Comparison of ENCODE assay signal across 21 cellular contexts in the genomic region with DNA sequence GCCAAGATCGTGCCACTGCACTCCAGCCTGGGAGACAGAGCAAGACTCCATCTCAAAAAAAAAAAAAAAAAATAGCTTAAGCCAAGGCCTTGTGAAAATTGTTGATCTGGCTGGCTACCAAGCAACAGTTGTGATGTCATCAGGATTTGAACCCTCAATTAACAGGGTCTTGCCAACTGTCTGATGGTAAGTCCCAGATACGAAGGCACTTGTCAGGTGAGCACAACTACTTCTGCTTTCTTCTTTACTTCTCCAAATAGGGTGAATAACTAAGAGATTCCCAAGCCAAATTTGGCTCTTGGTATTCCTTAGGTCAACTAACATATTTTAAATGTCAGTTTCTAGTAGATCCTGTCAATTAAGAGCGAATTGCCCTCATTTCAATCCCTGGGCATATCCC. TPM values are rescaled to one million over a fixed set of nuclear protein-coding genes. Genes with fewer than 3 reads are reported as not detected.
DNase-seq lines count a peak whose midpoint lies in the region; ATAC-seq, FAIRE-seq and TF ChIP-seq lines count a peak whose summit lies in the region.
"Had no signal": no experiment of that assay in that cellular context is flagged by ENCODE, and none has a peak within 500 bp of the region (broad histone marks: within the 10 kb centered on the region; RNA-seq: fewer than 3 reads in every experiment).

No MANE protein-coding gene starts in this region.

- no peak for DNase-seq in A549 (ENCODE audit: low read depth in 1 of 2, low spot score in 1 of 2)
- DNase-seq in OCI-LY7 (ENCODE audit: low spot score), result peak; percentile 17
- DNase-seq in GM12878 (ENCODE audit: low read depth, low spot score), result no peak
- DNase-seq in islet precursor cell, result no peak
- no peak for DNase-seq in stimulated activated naive CD8-positive, alpha-beta T cell treated with anti-CD3 and anti-CD28 coated beads, Interleukin-15, Interleukin-2, amounts not matched to agents 100 U/mL and 50 U/mL, for 24 hours
- DNase-seq: DND-41, Karpas-422, MG63, NCI-H1417 treated with DMSO at 0.1 percent for 48 hours, NCI-H187 treated with DMSO at 0.1 percent for 48 hours, NCI-H226, NCI-H524, SHP77 had no signal

- ATAC-seq in A549, result no peak
- ATAC-seq in GM12878, result no peak
- ATAC-seq in GM21737 (IDR thresholded peaks at IDR 0.05; ENCODE audit: unreplicated experiment), result no peak
- no peak for ATAC-seq in stimulated activated naive CD8-positive, alpha-beta T cell treated with anti-CD3 and anti-CD28 coated beads, Interleukin-15, Interleukin-2, amounts not matched to agents 100 U/mL and 50 U/mL, for 24 hours

- in situ Hi-C loops in GM12878 (cut with MboI), result no loop called here

- H3K9me3 ChIP-seq in A549, result no peaks in the 10 kb centered on the region
- no peaks in the 10 kb centered on the region for H3K9me3 ChIP-seq in HEK293 (ENCODE audit: control insufficient read depth, insufficient read depth, low read depth, low read length)
- no peaks in the 10 kb centered on the region for H3K9me3 ChIP-seq in OCI-LY7 (ENCODE audit: low read length)
- no peaks in the 10 kb centered on the region for H3K9me3 ChIP-seq in GM12878 (replicated peaks; ENCODE audit: control insufficient read depth, insufficient read depth, low read length)
- H3K9me3 ChIP-seq: MG63 had no signal

- RAD21 ChIA-PET in GM12878 (lab: Charles Lee; ENCODE audit: unreplicated experiment), result no interaction called here

- TF ChIP-seq RAD21 in A549 (conservative IDR thresholded peaks at IDR 0.05 in 1 of 2, IDR thresholded peaks at IDR 0.05 in 1 of 2), result no peak
- no peak for TF ChIP-seq RAD21 in GM12878 (IDR thresholded peaks at IDR 0.05; ENCODE audit: insufficient read depth, low read depth, low read length)

- FAIRE-seq in A549 (lab: Jason Lieb, UNC), result no peak
- FAIRE-seq in GM12878 (lab: Jason Lieb, UNC), result no peak
- FAIRE-seq: G401.6, RCC 7860 had no signal

- H3K27me3 ChIP-seq in GM12878 (replicated peaks in 1 of 2; ENCODE audit: control insufficient read depth in 2 of 2, insufficient read depth in 2 of 2, low read length in 1 of 2), result no peaks in the 10 kb centered on the region
- H3K27me3 ChIP-seq: MG63 had no signal

- TF ChIP-seq POLR2A in A549 (IDR thresholded peaks at IDR 0.05; ENCODE audit: low read length) (no peak), GM12878 (IDR thresholded peaks at IDR 0.05; ENCODE audit: low read depth, low read length) (no peak)

- H3K36me3 ChIP-seq in HEK293 (ENCODE audit: control insufficient read depth in 2 of 2, insufficient read depth in 1 of 2, low read length in 2 of 2) (no peaks in the 10 kb centered on the region), OCI-LY7 (ENCODE audit: insufficient read depth, low read length) (no peaks in the 10 kb centered on the region), GM12878 (ENCODE audit: control insufficient read depth in 2 of 2, insufficient read depth in 2 of 2, low read length in 1 of 2) (no peaks in the 10 kb centered on the region)
- H3K36me3 ChIP-seq: MG63 had no signal

- no peak overlapping the region for H3K9ac ChIP-seq in GM12878 (ENCODE audit: control insufficient read depth, insufficient read depth, low read length)

- H3K4me3 ChIP-seq in A549 (no peak overlapping the region), HEK293 (ENCODE audit: low read depth, low read length) (no peak overlapping the region), OCI-LY7 (ENCODE audit: low read depth, low read length, poor library complexity, severe bottlenecking) (no peak overlapping the region), GM12878 (no peak overlapping the region)
- H3K4me3 ChIP-seq: MG63, SK-N-MC had no signal

- BruUV-seq in OCI-LY7 (replicated peaks; lab: Mats Ljungman, UMichigan) (no TSS peak), GM12878 (replicated peaks; lab: Mats Ljungman, UMichigan) (no TSS peak)

- H3K4me2 ChIP-seq in A549, result no peak overlapping the region
- H3K4me2 ChIP-seq in OCI-LY7 (ENCODE audit: low read length), result no peak overlapping the region
- no peak overlapping the region for H3K4me2 ChIP-seq in GM12878 (ENCODE audit: control insufficient read depth, insufficient read depth)

- SMC1A ChIA-PET in GM12878 (lab: Charles Lee; ENCODE audit: uncharacterized antibody, unreplicated experiment), result interaction anchor here (0.6 kb wide), 1 partner anchor 77 kb away, joined by 3 read pairs; no protein-coding TSS in a partner anchor

- no peaks in the 10 kb centered on the region for H4K20me1 ChIP-seq in OCI-LY7 (ENCODE audit: insufficient read depth, low read length)
- H4K20me1 ChIP-seq in GM12878 (ENCODE audit: control insufficient read depth, insufficient read depth), result no peaks in the 10 kb centered on the region

- H3K4me1 ChIP-seq in A549 (peaks cover 15% of the 10 kb centered on the region), HEK293 (ENCODE audit: control insufficient read depth, insufficient read depth, low read length) (no peaks in the 10 kb centered on the region), OCI-LY7 (ENCODE audit: insufficient read depth, low read length, poor library complexity, severe bottlenecking) (peaks cover 17% of the 10 kb centered on the region), GM12878 (ENCODE audit: control insufficient read depth, insufficient read depth, low read length) (no peaks in the 10 kb centered on the region)

- 92% methylated on average over 3 of the region's 3 CpGs for WGBS in A549 (ENCODE audit: missing lambda C conversion rate)
- 62% methylated on average over 2 of the region's 3 CpGs for WGBS in GM12878 (ENCODE audit: insufficient coverage, insufficient replicate concordance, low lambda C conversion rate, missing lambda C conversion rate)

- TF ChIP-seq EP300 in A549 (IDR thresholded peaks at IDR 0.05), result no peak
- TF ChIP-seq EP300 in GM12878 (IDR thresholded peaks at IDR 0.05; ENCODE audit: borderline replicate concordance in 1 of 2, control insufficient read depth in 1 of 2, low read depth in 2 of 2, low read length in 2 of 2), result no peak

- intact Hi-C loops in OCI-LY7 (cut with micrococcal nuclease; ENCODE audit: unreplicated experiment) (no loop called here), GM12878 (cut with micrococcal nuclease; ENCODE audit: unreplicated experiment) (no loop called here)

- H3K9me2 ChIP-seq in OCI-LY7 (ENCODE audit: insufficient read depth, low read length), result no peaks in the 10 kb centered on the region

- H2AFZ ChIP-seq in OCI-LY7 (ENCODE audit: low read length), result no peak overlapping the region
- no peak overlapping the region for H2AFZ ChIP-seq in GM12878 (ENCODE audit: control insufficient read depth, low read depth, low read length)

- H3K27ac ChIP-seq in A549, result peak overlapping the region; percentile 82 to 92; a peak in 5 of 6 replicates
- H3K27ac ChIP-seq in HEK293 (ENCODE audit: extremely low read depth, low read depth, low read length), result no peak overlapping the region
- no peak overlapping the region for H3K27ac ChIP-seq in OCI-LY7 (ENCODE audit: low read depth, low read length, poor library complexity, severe bottlenecking)
- no peak overlapping the region for H3K27ac ChIP-seq in GM12878 (ENCODE audit: control insufficient read depth, insufficient read depth)
- H3K27ac ChIP-seq: C4-2B, SK-N-MC had no signal

- CTCF ChIA-PET in A549 (lab: Yijun Ruan, JAX), result interaction anchor here (0.9 kb wide), 1 partner anchor 11 kb away, joined by 4 read pairs; no protein-coding TSS in a partner anchor
- CTCF ChIA-PET in HEK293 (lab: Yijun Ruan, JAX), result no interaction called here
- CTCF ChIA-PET in OCI-LY7 (lab: Charles Lee; ENCODE audit: unreplicated experiment), result no interaction called here
- CTCF ChIA-PET in GM12878 (lab: Yijun Ruan, JAX), result no interaction called here

- POLR2A ChIA-PET in A549 (lab: Yijun Ruan, JAX) (no interaction called here), HEK293 (lab: Yijun Ruan, JAX) (no interaction called here), OCI-LY7 (lab: Charles Lee) (interaction anchor here (1.2 kb wide), 1 partner anchor 70 kb away, joined by 3 read pairs; no protein-coding TSS in a partner anchor), GM12878 (lab: Charles Lee) (interaction anchor here (1.4 kb wide), 1 partner anchor 21 kb away, joined by 4 read pairs; no protein-coding TSS in a partner anchor)

- H3K79me2 ChIP-seq in OCI-LY7 (ENCODE audit: insufficient read depth, low read depth, low read length) (no peaks in the 10 kb centered on the region), GM12878 (ENCODE audit: control insufficient read depth, insufficient read depth, low read length) (no peaks in the 10 kb centered on the region)

- no peak for TF ChIP-seq CTCF in A549 (IDR thresholded peaks at IDR 0.05)
- no peak for TF ChIP-seq CTCF in HEK293 (tag by site-specific recombination; IDR thresholded peaks at IDR 0.05)
- TF ChIP-seq CTCF in OCI-LY7 (conservative IDR thresholded peaks at IDR 0.05; ENCODE audit: low read length), result no peak
- TF ChIP-seq CTCF in GM12878 (IDR thresholded peaks at IDR 0.05 in 2 of 3, conservative IDR thresholded peaks at IDR 0.05 in 1 of 3; ENCODE audit: control insufficient read depth in 2 of 3, extremely low read depth in 1 of 3, insufficient read depth in 1 of 3, low read depth in 3 of 3, low read length in 3 of 3), result no peak

RNA-seq across cellular contexts. Expression of gene EIF2AK1, which starts 19.6 kb away (rescaled TPM):
- polyA plus RNA-seq in A549 (2011; rRNA removed) (132 and 167 TPM in 2 replicates), A549 (2017; fragmentation: RNase III; extraction: RNeasy Plus Mini Kit Qiagen cat#74134 plus additional on column Dnase treatment) (80.5 to 87.7 TPM (median 80.8 TPM) in 3 replicates), GM12878 (2011; rRNA removed) (80.4 and 90.9 TPM in 2 replicates), GM12878 (2014; fragmentation: Illumina TruSeq; extraction: Trizol) (74.5 and 89.8 TPM in 2 replicates), GM12878 (2014; fragmentation: Nextera tagmentation; extraction: Ambion mirVana) (10 to 100 TPM; 15.6 to 23.3 TPM), GM12878 (2014; rRNA removed) (143 and 169 TPM in 2 replicates), GM12878 (2016; fragmentation: Nextera tagmentation; extraction: Ambion mirVana) (100 to 1,000 TPM in 1 of 2 experiments, 10 to 100 TPM in 1; 97.6 to 116 TPM)
- polyA plus RNA-seq in A549 (2012; cell fraction: cytosol; rRNA removed), result 57.4 and 73.0 TPM in 2 replicates
- polyA plus RNA-seq in A549 (2012; cell fraction: nucleus; rRNA removed), result 86.2 and 172 TPM in 2 replicates
- 99.5 and 113 TPM in 2 replicates for polyA minus RNA-seq in A549 (2011; rRNA and poly(A)+ RNA removed)
- total RNA-seq in OCI-LY7 (2014; rRNA removed; shearing (Covaris generic)), result 194 and 232 TPM in 2 replicates
- total RNA-seq in OCI-LY7 (2022) (110 and 115 TPM in 2 replicates), GM12878 (2014; rRNA removed) (120 and 141 TPM in 2 replicates), GM12878 (2014; rRNA removed; fragmentation: Illumina TruSeq; extraction: Trizol) (22.4 and 25.3 TPM in 2 replicates), GM12878 (2021) (92.9 and 96.9 TPM in 2 replicates)
- 218 and 241 TPM in 2 replicates for total RNA-seq in GM12878 (2013; cell fraction: nucleolus; rRNA removed)
- polyA plus RNA-seq in GM12878 (2011; ENCODE audit: low read depth), result 42.4 TPM
- 56.2 and 81.2 TPM in 2 replicates for polyA plus RNA-seq in GM12878 (2011; cell fraction: cytosol; rRNA removed)
- polyA plus RNA-seq in GM12878 (2011; cell fraction: nucleus; rRNA removed), result 56.7 and 66.3 TPM in 2 replicates
- polyA plus RNA-seq in GM12878 (2012), result 53.7 and 55.7 TPM in 2 replicates
- polyA minus RNA-seq in GM12878 (2011; rRNA and poly(A)+ RNA removed), result 55.4 and 77.9 TPM in 2 replicates
- 22.4 and 25.4 TPM in 2 replicates for polyA minus RNA-seq in GM12878 (2011; cell fraction: cytosol; rRNA and poly(A)+ RNA removed)
- polyA minus RNA-seq in GM12878 (2011; cell fraction: nucleus; rRNA and poly(A)+ RNA removed), result 38.1 and 45.3 TPM in 2 replicates

RNA-seq across cellular contexts. Expression of gene USP42, which starts 26.2 kb away (rescaled TPM):
- polyA plus RNA-seq in A549 (2011; rRNA removed) (5.3 and 8.6 TPM in 2 replicates), A549 (2017; fragmentation: RNase III; extraction: RNeasy Plus Mini Kit Qiagen cat#74134 plus additional on column Dnase treatment) (5.6 to 6.3 TPM (median 6.3 TPM) in 3 replicates), GM12878 (2011; rRNA removed) (4.9 and 5.5 TPM in 2 replicates), GM12878 (2014; fragmentation: Illumina TruSeq; extraction: Trizol) (7.9 TPM in 2 replicates), GM12878 (2014; fragmentation: Nextera tagmentation; extraction: Ambion mirVana) (1 to 10 TPM; 1.9 to 2.2 TPM), GM12878 (2014; rRNA removed) (5.3 and 5.8 TPM in 2 replicates), GM12878 (2016; fragmentation: Nextera tagmentation; extraction: Ambion mirVana) (1 to 10 TPM; 5.9 to 6.2 TPM)
- 4.8 and 6.1 TPM in 2 replicates for polyA plus RNA-seq in A549 (2012; cell fraction: cytosol; rRNA removed)
- polyA plus RNA-seq in A549 (2012; cell fraction: nucleus; rRNA removed), result 10.5 and 13.1 TPM in 2 replicates
- 5.9 and 6.6 TPM in 2 replicates for polyA minus RNA-seq in A549 (2011; rRNA and poly(A)+ RNA removed)
- total RNA-seq in OCI-LY7 (2014; rRNA removed; shearing (Covaris generic)), result 9.5 and 9.8 TPM in 2 replicates
- total RNA-seq in OCI-LY7 (2022) (17.2 and 18.8 TPM in 2 replicates), GM12878 (2014; rRNA removed) (4.0 and 4.1 TPM in 2 replicates), GM12878 (2014; rRNA removed; fragmentation: Illumina TruSeq; extraction: Trizol) (4.2 and 4.3 TPM in 2 replicates), GM12878 (2021) (9.2 and 9.9 TPM in 2 replicates)
- total RNA-seq in GM12878 (2013; cell fraction: nucleolus; rRNA removed), result 15.1 and 16.4 TPM in 2 replicates
- polyA plus RNA-seq in GM12878 (2011; ENCODE audit: low read depth), result 3.4 TPM
- 3.9 and 4.4 TPM in 2 replicates for polyA plus RNA-seq in GM12878 (2011; cell fraction: cytosol; rRNA removed)
- polyA plus RNA-seq in GM12878 (2011; cell fraction: nucleus; rRNA removed), result 8.2 and 10.9 TPM in 2 replicates
- polyA plus RNA-seq in GM12878 (2012), result 4.6 and 6.0 TPM in 2 replicates
- 4.3 and 5.2 TPM in 2 replicates for polyA minus RNA-seq in GM12878 (2011; rRNA and poly(A)+ RNA removed)
- polyA minus RNA-seq in GM12878 (2011; cell fraction: cytosol; rRNA and poly(A)+ RNA removed), result 3.3 and 3.7 TPM in 2 replicates
- polyA minus RNA-seq in GM12878 (2011; cell fraction: nucleus; rRNA and poly(A)+ RNA removed), result 3.7 and 6.7 TPM in 2 replicates

RNA-seq across cellular contexts. Expression of gene ANKRD61, which starts 47.4 kb away (rescaled TPM):
- 1.0 and 1.1 TPM in 2 replicates for polyA plus RNA-seq in A549 (2011; rRNA removed)
- polyA plus RNA-seq in A549 (2012; cell fraction: cytosol; rRNA removed), result 0.90 and 1.1 TPM in 2 replicates
- polyA plus RNA-seq in A549 (2012; cell fraction: nucleus; rRNA removed), result 0.83 and 1.3 TPM in 2 replicates
- polyA plus RNA-seq in A549 (2017; fragmentation: RNase III; extraction: RNeasy Plus Mini Kit Qiagen cat#74134 plus additional on column Dnase treatment), result 0.37 to 0.49 TPM (median 0.41 TPM) in 3 replicates
- polyA minus RNA-seq in A549 (2011; rRNA and poly(A)+ RNA removed), result 1.2 and 1.3 TPM in 2 replicates
- total RNA-seq in OCI-LY7 (2014; rRNA removed; shearing (Covaris generic)), result 0.31 and 0.32 TPM in 2 replicates
- total RNA-seq in OCI-LY7 (2022), result 0.27 and 0.68 TPM in 2 replicates
- 0.33 TPM in 1 of 2 replicates, not detected in the other for total RNA-seq in GM12878 (2013; cell fraction: nucleolus; rRNA removed)
- 0.11 and 0.16 TPM in 2 replicates for total RNA-seq in GM12878 (2014; rRNA removed)
- total RNA-seq in GM12878 (2014; rRNA removed; fragmentation: Illumina TruSeq; extraction: Trizol), result 0.18 and 0.22 TPM in 2 replicates
- 0.18 TPM in 1 of 2 replicates, not detected in the other for total RNA-seq in GM12878 (2021)
- polyA plus RNA-seq in GM12878 (2011; ENCODE audit: low read depth), result 0.52 TPM
- polyA plus RNA-seq in GM12878 (2011; rRNA removed), result 0.18 TPM in 1 of 2 replicates, not detected in the other
- polyA plus RNA-seq in GM12878 (2011; cell fraction: cytosol; rRNA removed), result 0.13 and 0.18 TPM in 2 replicates
- polyA plus RNA-seq in GM12878 (2011; cell fraction: nucleus; rRNA removed), result 0.31 and 0.56 TPM in 2 replicates
- polyA plus RNA-seq in GM12878 (2012), result 0.49 and 0.87 TPM in 2 replicates
- polyA plus RNA-seq in GM12878 (2014; fragmentation: Illumina TruSeq; extraction: Trizol), result 0.34 and 0.35 TPM in 2 replicates
- under 1 TPM; 0.20 to 0.37 TPM for polyA plus RNA-seq in GM12878 (2014; fragmentation: Nextera tagmentation; extraction: Ambion mirVana)
- 0.22 and 0.64 TPM in 2 replicates for polyA plus RNA-seq in GM12878 (2014; rRNA removed)
- polyA plus RNA-seq in GM12878 (2016; fragmentation: Nextera tagmentation; extraction: Ambion mirVana), result under 1 TPM; 0.51 to 0.57 TPM
- polyA minus RNA-seq in GM12878 (2011; rRNA and poly(A)+ RNA removed), result 0.29 and 0.41 TPM in 2 replicates
- polyA minus RNA-seq in GM12878 (2011; cell fraction: cytosol; rRNA and poly(A)+ RNA removed), result not detected in 2 replicates
- not detected in 2 replicates for polyA minus RNA-seq in GM12878 (2011; cell fraction: nucleus; rRNA and poly(A)+ RNA removed)
- total RNA-seq: HT-29; T-helper 2 cell treated with Interferon-gamma antibody and Interleukin-4, amounts not matched to agents 100 ng/mL and 5 ng/mL, for 36 hours had no signal

Comparison
In these comparisons a context has a peak if more than half of its experiments do, and no peak if none do; other contexts are left out.
1. H3K27ac ChIP-seq: peak in A549 (2 of 2); none in HEK293 (single experiment), OCI-LY7 (single experiment) and GM12878 (single experiment).
2. POLR2A ChIA-PET loops: an anchor here in OCI-LY7 (1.2 kb wide) and GM12878 (1.4 kb wide); none called in A549 and HEK293.